Comparison of ENCODE assay signal across 2 cellular contexts in genomic region chr2:144479659-144480058, GRCh38.
TF ChIP-seq lines count a peak whose summit lies in the region.

No MANE protein-coding gene starts in this region.

TF ChIP-seq in H1, 55 proteins besides CTCF, POLR2A, EP300 and RAD21 (continued from another document):
- no peak for TF ChIP-seq TAF1 (IDR thresholded peaks at IDR 0.05; ENCODE audit: low read depth, low read length)
TF ChIP-seq in H1: peak in this region for 0.

TF ChIP-seq in SK-N-SH treated with all-trans-retinoic acid at 6 μM for 48 hours, 23 proteins besides CTCF, POLR2A, EP300 and RAD21 (continued from another document):
- no peak for TF ChIP-seq ZFP30 (CRISPR knock-in tag; IDR thresholded peaks at IDR 0.05)
- no peak for TF ChIP-seq TCF4 (CRISPR knock-in tag; IDR thresholded peaks at IDR 0.05; ENCODE audit: borderline replicate concordance)
- no peak for TF ChIP-seq GLIS3 (CRISPR knock-in tag; IDR thresholded peaks at IDR 0.05)
- TF ChIP-seq RARB (CRISPR knock-in tag; IDR thresholded peaks at IDR 0.05): no peak
- no peak for TF ChIP-seq BACH2 (CRISPR knock-in tag; IDR thresholded peaks at IDR 0.05; ENCODE audit: borderline replicate concordance)
- no peak for TF ChIP-seq CREB5 (CRISPR knock-in tag; IDR thresholded peaks at IDR 0.05; ENCODE audit: low read depth)
- no peak for TF ChIP-seq PATZ1 (CRISPR knock-in tag; IDR thresholded peaks at IDR 0.05; ENCODE audit: borderline replicate concordance)
- no peak for TF ChIP-seq ZNF8 (CRISPR knock-in tag; IDR thresholded peaks at IDR 0.05)
- no peak for TF ChIP-seq TSHZ2 (CRISPR knock-in tag; IDR thresholded peaks at IDR 0.05)
- TF ChIP-seq ISL1 (CRISPR knock-in tag; IDR thresholded peaks at IDR 0.05): no peak
- TF ChIP-seq ZFP3 (CRISPR knock-in tag; IDR thresholded peaks at IDR 0.05): no peak
- no peak for TF ChIP-seq ESRRG (CRISPR knock-in tag; IDR thresholded peaks at IDR 0.05)
- TF ChIP-seq TOX (CRISPR knock-in tag; IDR thresholded peaks at IDR 0.05; ENCODE audit: borderline replicate concordance): no peak
